Comparison of ENCODE assay signal across 18 cellular contexts in the genomic region with DNA sequence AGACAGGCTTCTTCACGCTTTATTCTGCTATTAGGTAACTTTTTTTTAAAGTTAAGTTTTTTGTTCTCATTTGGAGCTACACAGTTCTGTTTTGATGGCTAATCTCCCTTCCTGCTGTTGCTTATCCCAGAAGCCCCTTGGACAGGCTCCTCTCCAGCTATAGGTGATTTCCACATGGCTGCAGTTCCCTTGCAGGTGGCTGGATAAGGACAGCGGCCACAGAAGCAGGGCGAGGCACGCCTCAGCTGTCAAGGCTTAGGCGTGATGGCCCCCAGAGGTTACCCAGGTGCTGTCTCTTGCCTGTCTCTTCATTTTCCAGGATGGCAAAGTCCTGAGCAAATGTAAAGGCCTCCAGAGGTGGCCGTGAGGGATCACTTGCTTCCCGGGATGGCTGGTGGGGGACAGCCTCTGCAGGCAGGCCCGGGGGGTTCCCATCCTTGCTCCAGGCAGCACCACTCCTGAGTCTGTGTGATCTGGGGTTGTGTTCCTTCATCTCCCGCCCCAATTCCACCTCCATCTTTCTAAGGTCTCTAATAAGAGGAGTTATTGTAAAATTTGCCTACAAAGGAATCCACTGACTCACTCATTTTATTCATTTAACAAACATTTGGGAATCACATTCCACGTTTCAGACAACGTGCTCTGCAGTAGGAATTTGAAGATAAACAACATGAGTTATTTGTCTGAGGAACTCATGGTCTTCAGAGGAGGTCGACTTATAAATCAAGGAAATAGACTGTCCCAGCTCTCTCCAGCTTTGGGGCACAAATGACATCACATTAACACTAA. TPM values are rescaled to one million over a fixed set of nuclear protein-coding genes. Genes with fewer than 3 reads are reported as not detected.
DNase-seq lines count a peak whose midpoint lies in the region; ATAC-seq and TF ChIP-seq lines count a peak whose summit lies in the region.
"Had no signal": no experiment of that assay in that cellular context is flagged by ENCODE, and none has a peak within 500 bp of the region (broad histone marks: within the 10 kb centered on the region; RNA-seq: fewer than 3 reads in every experiment).

No MANE protein-coding gene starts in this region.

- H3K36me3 Mint-ChIP-seq in activated T-cell treated with anti-CD3 and anti-CD28 coated beads, Interleukin-2, amount 50 U/mL, for 4 hours (ENCODE audit: insufficient read depth): peaks cover 2% of the 10 kb centered on the region
- H3K36me3 Mint-ChIP-seq: CD8-positive, alpha-beta T cell; mesothelial cell of epicardium; type B pancreatic cell had no signal

- H2AFZ ChIP-seq in osteoblast (ENCODE audit: low read length): no peak overlapping the region

- no peaks in the 10 kb centered on the region for H3K27me3 Mint-ChIP-seq in activated T-cell treated with anti-CD3 and anti-CD28 coated beads, Interleukin-2, amount 50 U/mL, for 4 hours (ENCODE audit: low read depth)
- H3K27me3 Mint-ChIP-seq: activated naive CD4-positive, alpha-beta T cell treated with anti-CD3 and anti-CD28 coated beads, Interleukin-2, amount 50 U/mL, for 24 hours; type B pancreatic cell had no signal

- H3K4me3 Mint-ChIP-seq in activated T-cell treated with anti-CD3 and anti-CD28 coated beads, Interleukin-2, amount 50 U/mL, for 4 hours: no peak overlapping the region
- H3K4me3 Mint-ChIP-seq: activated naive CD4-positive, alpha-beta T cell treated with anti-CD3 and anti-CD28 coated beads, Interleukin-2, amount 50 U/mL, for 24 hours; CD8-positive, alpha-beta T cell; mesothelial cell of epicardium; type B pancreatic cell had no signal

- intact Hi-C loops in vagina (cut with DNase I): no loop called here

- no peaks in the 10 kb centered on the region for H3K79me2 ChIP-seq in osteoblast (ENCODE audit: insufficient read depth, low read length)

- peaks cover 9% of the 10 kb centered on the region for H3K4me1 ChIP-seq in osteoblast (ENCODE audit: insufficient read depth, low read length)
- H3K4me1 ChIP-seq in vagina: no peaks in the 10 kb centered on the region

- H4K20me1 ChIP-seq in osteoblast (ENCODE audit: insufficient read depth, low read length): no peaks in the 10 kb centered on the region

- no peaks in the 10 kb centered on the region for H3K9me3 Mint-ChIP-seq in activated T-cell treated with anti-CD3 and anti-CD28 coated beads, Interleukin-2, amount 50 U/mL, for 4 hours
- H3K9me3 Mint-ChIP-seq: CD8-positive, alpha-beta T cell had no signal

- peaks cover 5% of the 10 kb centered on the region for H3K4me1 Mint-ChIP-seq in activated T-cell treated with anti-CD3 and anti-CD28 coated beads, Interleukin-2, amount 50 U/mL, for 4 hours (ENCODE audit: low read depth)
- H3K4me1 Mint-ChIP-seq: mesothelial cell of epicardium had no signal

- DNase-seq in Caki2 (ENCODE audit: low read depth): peak; percentile 30
- DNase-seq in LHCN-M2 (ENCODE audit: low read depth): peak; percentile 38
- DNase-seq in epithelial cell of esophagus (ENCODE audit: low read depth): peak; percentile 55
- peak; percentile 90 for DNase-seq in osteoblast (ENCODE audit: insufficient read length, low spot score, missing footprints)
- no peak for DNase-seq in vagina (ENCODE audit: extremely low spot score in 2 of 2)
- DNase-seq in activated T-cell treated with anti-CD3 and anti-CD28 coated beads, Interleukin-2, amount 50 U/mL, for 4 hours: no peak
- DNase-seq in NCI-H82 treated with DMSO at 0.1 percent for 48 hours (lab: John Stamatoyannopoulos, UW; ENCODE audit: unreplicated experiment): no peak
- DNase-seq: activated CD8-positive, alpha-beta memory T cell treated with anti-CD3 and anti-CD28 coated beads, Interleukin-2, amount 50 U/mL, for 48 hours; CD8-positive, alpha-beta T cell; GDM1; kidney; stimulated activated CD4-positive, alpha-beta T cell treated with anti-CD3 and anti-CD28 coated beads, Interleukin-4, amount 100 ng/mL, for 4 hours; T-helper 2 cell had no signal

- H3K36me3 ChIP-seq in osteoblast (ENCODE audit: insufficient read depth, low read length) (no peaks in the 10 kb centered on the region), vagina (no peaks in the 10 kb centered on the region)
- H3K36me3 ChIP-seq: neutrophil had no signal

- no peak for ATAC-seq in activated T-cell treated with anti-CD3 and anti-CD28 coated beads, Interleukin-2, amount 50 U/mL, for 4 hours
- ATAC-seq: CD8-positive, alpha-beta T cell had no signal

- in situ Hi-C loops in Caki2 (cut with HindIII; ENCODE audit: low pct_unique_long_range_greater_than_20kb, low sequenced_read_pairs): no loop called here

- TF ChIP-seq POLR2A in vagina (IDR thresholded peaks at IDR 0.05): no peak

- peak overlapping the region; percentile 1 for H3K4me2 ChIP-seq in osteoblast (ENCODE audit: insufficient read depth, low read length)

- TF ChIP-seq CTCF in epithelial cell of esophagus (IDR thresholded peaks at IDR 0.05; ENCODE audit: insufficient read depth, low read depth, low read length, missing control alignments) (no peak), osteoblast (IDR thresholded peaks at IDR 0.05; ENCODE audit: extremely low read depth, low read depth, low read length) (no peak), vagina (IDR thresholded peaks at IDR 0.05) (no peak)

- H3K9me3 ChIP-seq in osteoblast (ENCODE audit: low read depth, low read length): no peaks in the 10 kb centered on the region
- H3K9me3 ChIP-seq in vagina: no peaks in the 10 kb centered on the region
- H3K9me3 ChIP-seq: neutrophil had no signal

- H3K27me3 ChIP-seq in osteoblast (ENCODE audit: insufficient read depth, low read length): no peaks in the 10 kb centered on the region
- H3K27me3 ChIP-seq in vagina: no peaks in the 10 kb centered on the region
- H3K27me3 ChIP-seq: neutrophil had no signal

- no peak overlapping the region for H3K27ac ChIP-seq in osteoblast (ENCODE audit: low read depth, low read length)
- H3K27ac ChIP-seq in vagina: no peak overlapping the region
- H3K27ac ChIP-seq: HL-60, neutrophil had no signal

- H3K4me3 ChIP-seq in epithelial cell of esophagus (ENCODE audit: low read length): no peak overlapping the region
- no peak overlapping the region for H3K4me3 ChIP-seq in osteoblast (ENCODE audit: insufficient read depth, low read length)
- H3K4me3 ChIP-seq in vagina: no peak overlapping the region

RNA-seq across cellular contexts. Expression of a gene that starts 53.4 kb away (rescaled TPM):
- 27.8 and 34.6 TPM in 2 replicates for total RNA-seq in Caki2 (2014; rRNA removed; shearing (Covaris generic); ENCODE audit: low replicate concordance)
- total RNA-seq in LHCN-M2 (2014; rRNA removed): 38.0 and 40.8 TPM in 2 replicates
- 12.9 TPM for polyA plus RNA-seq in LHCN-M2 (2012)
- 43.9 and 47.4 TPM in 2 replicates for total RNA-seq in osteoblast
- total RNA-seq in vagina: 26.0 TPM
- total RNA-seq in activated T-cell treated with anti-CD3 and anti-CD28 coated beads, Interleukin-2, amount 50 U/mL, for 4 hours: 10 to 100 TPM; 28.8 to 29.6 (median 28.9) TPM

Comparison
In these comparisons a context has a peak if more than half of its experiments do, and no peak if none do; other contexts are left out.
1. DNase-seq: peak in Caki2 (single experiment), LHCN-M2 (single experiment), epithelial cell of esophagus (single experiment) and osteoblast (single experiment); none in vagina (0 of 2), activated T-cell treated with anti-CD3 and anti-CD28 coated beads, Interleukin-2, amount 50 U/mL, for 4 hours (single experiment) and NCI-H82 treated with DMSO at 0.1 percent for 48 hours (single experiment).